In genomic region chr7:102503141-102503540, GRCh38 we compare ENCODE assay signal across 1 cellular context. TPM values are rescaled to one million over a fixed set of nuclear protein-coding genes. Genes with fewer than 3 reads are reported as not detected.
"Had no signal": no experiment of that assay in that cellular context is flagged by ENCODE, and none has a peak within 500 bp of the region (broad histone marks: within the 10 kb centered on the region; RNA-seq: fewer than 3 reads in every experiment).

No MANE protein-coding gene starts in this region.

RNA-seq across cellular contexts. Expression of gene UPK3BL2, which starts 40.4 kb away (rescaled TPM):
- total RNA-seq: smooth muscle cell had no signal
